Comparison of ENCODE assay signal across 38 cellular contexts in the genomic region with DNA sequence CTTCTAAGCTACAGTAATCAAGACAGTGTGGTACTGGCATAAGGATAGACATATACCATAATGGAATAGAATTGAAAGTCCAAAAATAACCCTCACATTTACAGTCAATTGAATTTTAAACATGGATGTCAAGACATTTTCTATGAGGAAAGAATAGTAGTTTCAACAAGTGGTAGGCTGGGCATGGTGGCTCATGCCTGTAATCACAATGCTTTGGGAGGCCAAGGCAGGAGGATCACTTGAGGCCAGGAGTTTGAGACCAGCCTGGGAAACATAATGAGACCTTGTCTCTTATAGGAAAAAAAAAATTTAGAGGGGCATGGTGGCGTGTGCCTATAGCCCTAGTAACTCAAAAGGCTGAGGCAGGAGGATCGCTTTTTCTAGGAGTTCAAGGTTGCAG.
"Had no signal": no experiment of that assay in that cellular context is flagged by ENCODE, and none has a peak within 500 bp of the region (broad histone marks: within the 10 kb centered on the region; RNA-seq: fewer than 3 reads in every experiment).

No MANE protein-coding gene starts in this region.

- H3K27ac Mint-ChIP-seq: activated naive CD4-positive, alpha-beta T cell treated with anti-CD3 and anti-CD28 coated beads for 36 hours; activated naive CD4-positive, alpha-beta T cell treated with anti-CD3 and anti-CD28 coated beads, Interleukin-2, amount 50 U/mL, for 24 hours; activated naive CD4-positive, alpha-beta T cell treated with anti-CD3 and anti-CD28 coated beads, Interleukin-2, amount 50 U/mL, for 72 hours; activated naive CD8-positive, alpha-beta T cell; activated naive CD8-positive, alpha-beta T cell treated with anti-CD3 and anti-CD28 coated beads for 36 hours; activated naive CD8-positive, alpha-beta T cell treated with anti-CD3 and anti-CD28 coated beads, Interleukin-2, amount 10 ng/mL, durations not matched to agents 7 days and 5 days; activated naive CD8-positive, alpha-beta T cell treated with anti-CD3 and anti-CD28 coated beads, Interleukin-2, amount 50 U/mL, for 24 hours; activated T-cell treated with anti-CD3 and anti-CD28 coated beads, Interleukin-2, amount 50 U/mL, for 24 hours; activated T-cell treated with anti-CD3 and anti-CD28 coated beads, Interleukin-2, amount 50 U/mL, for 72 hours; activated T-helper 1 cell treated with anti-CD3 and anti-CD28 coated beads, Interleukin-12 subunit alpha, Interleukin-12 subunit beta, Interleukin-2, Interleukin-4 antibody, amounts not matched to agents 30 ng/mL and 10 ng/mL and 1 ng/mL, durations not matched to agents 14 hours and 24 hours and 36 hours; activated T-helper 17 cell treated with anti-CD3 and anti-CD28 coated beads, Interleukin-2, amount 50 U/mL, for 72 hours; activated T-helper 2 cell treated with anti-CD3 and anti-CD28 coated beads, Interferon-gamma antibody, Interleukin-2, Interleukin-4, amounts not matched to agents 10 μg/mL and 5 μg/mL and 100 μg/mL, durations not matched to agents 14 hours and 24 hours and 36 hours; brain had no signal

- H3K4me3 ChIP-seq: adrenal gland, ascending aorta, body of pancreas, breast epithelium, cardiac muscle cell had no signal

- H3K27ac ChIP-seq: adrenal gland, ascending aorta, body of pancreas, brain microvascular endothelial cell, breast epithelium, cardiac muscle cell had no signal

- FAIRE-seq: astrocyte, bronchial epithelial cell had no signal

- H3K36me3 ChIP-seq: adrenal gland, ascending aorta, brain microvascular endothelial cell, breast epithelium, cardiac muscle cell had no signal

- H3K27me3 ChIP-seq: adrenal gland, ascending aorta, body of pancreas, brain microvascular endothelial cell, breast epithelium, cardiac muscle cell had no signal

- H3K9me3 Mint-ChIP-seq: activated naive CD4-positive, alpha-beta T cell treated with anti-CD3 and anti-CD28 coated beads for 36 hours; activated naive CD4-positive, alpha-beta T cell treated with anti-CD3 and anti-CD28 coated beads, Interleukin-2, amount 50 U/mL, for 24 hours; activated naive CD4-positive, alpha-beta T cell treated with anti-CD3 and anti-CD28 coated beads, Interleukin-2, amount 50 U/mL, for 72 hours; activated naive CD8-positive, alpha-beta T cell treated with anti-CD3 and anti-CD28 coated beads for 36 hours; activated naive CD8-positive, alpha-beta T cell treated with anti-CD3 and anti-CD28 coated beads, Interleukin-2, amount 50 U/mL, for 24 hours; activated T-cell treated with anti-CD3 and anti-CD28 coated beads, Interleukin-2, amount 50 U/mL, for 24 hours; activated T-cell treated with anti-CD3 and anti-CD28 coated beads, Interleukin-2, amount 50 U/mL, for 4 hours; activated T-cell treated with anti-CD3 and anti-CD28 coated beads, Interleukin-2, amount 50 U/mL, for 72 hours; activated T-helper 1 cell treated with anti-CD3 and anti-CD28 coated beads, Interleukin-12 subunit alpha, Interleukin-12 subunit beta, Interleukin-2, Interleukin-4 antibody, amounts not matched to agents 30 ng/mL and 10 ng/mL and 1 ng/mL, durations not matched to agents 14 hours and 24 hours and 36 hours; activated T-helper 17 cell treated with anti-CD3 and anti-CD28 coated beads, Interleukin-2, amount 50 U/mL, for 72 hours; brain; central memory CD8-positive, alpha-beta T cell had no signal

- H3K4me3 Mint-ChIP-seq: activated naive CD4-positive, alpha-beta T cell treated with anti-CD3 and anti-CD28 coated beads for 36 hours; activated naive CD4-positive, alpha-beta T cell treated with anti-CD3 and anti-CD28 coated beads, Interleukin-2, amount 50 U/mL, for 24 hours; activated naive CD8-positive, alpha-beta T cell; activated naive CD8-positive, alpha-beta T cell treated with anti-CD3 and anti-CD28 coated beads for 36 hours; activated naive CD8-positive, alpha-beta T cell treated with anti-CD3 and anti-CD28 coated beads, Interleukin-2, amount 10 ng/mL, durations not matched to agents 7 days and 5 days; activated naive CD8-positive, alpha-beta T cell treated with anti-CD3 and anti-CD28 coated beads, Interleukin-2, amount 50 U/mL, for 24 hours; activated T-cell treated with anti-CD3 and anti-CD28 coated beads, Interleukin-2, amount 50 U/mL, for 24 hours; activated T-cell treated with anti-CD3 and anti-CD28 coated beads, Interleukin-2, amount 50 U/mL, for 4 hours; activated T-cell treated with anti-CD3 and anti-CD28 coated beads, Interleukin-2, amount 50 U/mL, for 72 hours; activated T-helper 1 cell treated with anti-CD3 and anti-CD28 coated beads, Interleukin-12 subunit alpha, Interleukin-12 subunit beta, Interleukin-2, Interleukin-4 antibody, amounts not matched to agents 30 ng/mL and 10 ng/mL and 1 ng/mL, durations not matched to agents 14 hours and 24 hours and 36 hours; activated T-helper 17 cell treated with anti-CD3 and anti-CD28 coated beads, Interleukin-2, amount 50 U/mL, for 72 hours; brain; central memory CD8-positive, alpha-beta T cell had no signal

- H3K9me3 ChIP-seq: adrenal gland, ascending aorta, body of pancreas, breast epithelium had no signal

- H3K4me1 ChIP-seq: adrenal gland, body of pancreas, breast epithelium had no signal

- H3K27me3 Mint-ChIP-seq: activated naive CD4-positive, alpha-beta T cell treated with anti-CD3 and anti-CD28 coated beads, Interleukin-2, amount 50 U/mL, for 24 hours; activated naive CD8-positive, alpha-beta T cell; activated naive CD8-positive, alpha-beta T cell treated with anti-CD3 and anti-CD28 coated beads for 36 hours; activated naive CD8-positive, alpha-beta T cell treated with anti-CD3 and anti-CD28 coated beads, Interleukin-2, amount 50 U/mL, for 24 hours; activated T-cell treated with anti-CD3 and anti-CD28 coated beads, Interleukin-2, amount 50 U/mL, for 24 hours; activated T-helper 17 cell treated with anti-CD3 and anti-CD28 coated beads, Interleukin-2, amount 50 U/mL, for 72 hours; central memory CD8-positive, alpha-beta T cell had no signal

- ATAC-seq: activated naive CD4-positive, alpha-beta T cell treated with anti-CD3 and anti-CD28 coated beads, Interleukin-2, amount 50 U/mL, for 72 hours; activated naive CD8-positive, alpha-beta T cell treated with anti-CD3 and anti-CD28 coated beads, Interleukin-2, amount 50 U/mL, for 24 hours; activated T-cell treated with anti-CD3 and anti-CD28 coated beads, Interleukin-2, amount 50 U/mL, for 4 hours; activated T-cell treated with anti-CD3 and anti-CD28 coated beads, Interleukin-2, amount 50 U/mL, for 72 hours; activated T-helper 17 cell treated with anti-CD3 and anti-CD28 coated beads, Interleukin-2, amount 50 U/mL, for 72 hours; body of pancreas had no signal

- DNase-seq: activated effector memory CD4-positive, alpha-beta T cell treated with anti-CD3 and anti-CD28 coated beads, Interleukin-2, amount 50 U/mL, for 16 hours; activated effector memory CD4-positive, alpha-beta T cell treated with Interleukin-2 at 50 U/mL for 16 hours; activated gamma-delta T cell; activated gamma-delta T cell treated with Interleukin-2 at 50 U/mL for 16 hours; activated naive CD4-positive, alpha-beta T cell treated with anti-CD3 and anti-CD28 coated beads for 36 hours; activated naive CD4-positive, alpha-beta T cell treated with anti-CD3 and anti-CD28 coated beads, Interleukin-2, amount 50 U/mL, for 16 hours; activated naive CD4-positive, alpha-beta T cell treated with Interleukin-2 at 50 U/mL for 16 hours; activated naive CD8-positive, alpha-beta T cell treated with anti-CD3 and anti-CD28 coated beads for 36 hours; activated naive CD8-positive, alpha-beta T cell treated with anti-CD3 and anti-CD28 coated beads, Interleukin-2, amount 10 ng/mL, durations not matched to agents 7 days and 5 days; activated naive CD8-positive, alpha-beta T cell treated with anti-CD3 and anti-CD28 coated beads, Interleukin-2, amount 50 U/mL, for 24 hours; activated T-cell treated with anti-CD3 and anti-CD28 coated beads, Interleukin-2, amount 50 U/mL, for 1 hour; activated T-cell treated with anti-CD3 and anti-CD28 coated beads, Interleukin-2, amount 50 U/mL, for 24 hours; activated T-cell treated with anti-CD3 and anti-CD28 coated beads, Interleukin-2, amount 50 U/mL, for 4 hours; activated T-cell treated with anti-CD3 and anti-CD28 coated beads, Interleukin-2, amount 50 U/mL, for 48 hours; activated T-cell treated with anti-CD3 and anti-CD28 coated beads, Interleukin-2, amount 50 U/mL, for 72 hours; adrenal gland; amniotic stem cell; amygdala; anterior cingulate cortex; aorta; body of pancreas; brain microvascular endothelial cell; caudate nucleus; central memory CD4-positive, alpha-beta T cell; cerebellar nuclear complex had no signal

- H3K36me3 Mint-ChIP-seq: brain had no signal
